30 cellular contexts compared by ENCODE assay signal in genomic region chr4:152961752-152962117, GRCh38. TPM values are rescaled to one million over a fixed set of nuclear protein-coding genes. Genes with fewer than 3 reads are reported as not detected.
A peak's percentile ranks its signal among the peaks of the same experiment; 100 is the strongest.
DNase-seq lines count a peak whose midpoint lies in the region; ATAC-seq and TF ChIP-seq lines count a peak whose summit lies in the region.
"Had no signal": no experiment of that assay in that cellular context is flagged by ENCODE, and none has a peak within 500 bp of the region (broad histone marks: within the 10 kb centered on the region; RNA-seq: fewer than 3 reads in every experiment).

No MANE protein-coding gene starts in this region.

- H3K36me3 ChIP-seq in adipocyte (ENCODE audit: control insufficient read depth, insufficient read depth, low read length, severe bottlenecking) (no peaks in the 10 kb centered on the region), lower lobe of right lung (peaks cover 16% of the 10 kb centered on the region), tibial artery (no peaks in the 10 kb centered on the region), right atrium auricular region (no peaks in the 10 kb centered on the region)
- H3K36me3 ChIP-seq: esophagus muscularis mucosa, SJCRH30, uterus had no signal

- no peak for ATAC-seq in lower lobe of right lung
- ATAC-seq: activated CD4-positive, alpha-beta T cell treated with anti-CD3 and anti-CD28 coated beads for 36 hours; naive thymus-derived CD8-positive, alpha-beta T cell; right cardiac atrium; stimulated activated memory B cell treated with anti-CD40 and anti-IgM and Interleukin-4, amounts not matched to agents 10 μg/mL and 1 μg/mL and 100 μg/mL, for 72 hours had no signal

- H3K27ac ChIP-seq in lower lobe of right lung (peak overlapping the region; percentile 46), tibial artery (peak overlapping the region; percentile 64 to 73), right atrium auricular region (no peak overlapping the region)
- H3K27ac ChIP-seq: SJCRH30, uterus had no signal

- H3K27me3 ChIP-seq in adipocyte (replicated peaks; ENCODE audit: control insufficient read depth, insufficient read depth, low read length) (no peaks in the 10 kb centered on the region), lower lobe of right lung (ENCODE audit: low read depth) (no peaks in the 10 kb centered on the region), tibial artery (no peaks in the 10 kb centered on the region), right atrium auricular region (no peaks in the 10 kb centered on the region)
- H3K27me3 ChIP-seq: esophagus muscularis mucosa, SJCRH30, uterus had no signal

- H3K9me3 ChIP-seq in adipocyte (ENCODE audit: control insufficient read depth, low read length) (no peaks in the 10 kb centered on the region), lower lobe of right lung (no peaks in the 10 kb centered on the region), tibial artery (no peaks in the 10 kb centered on the region), right atrium auricular region (no peaks in the 10 kb centered on the region)
- H3K9me3 ChIP-seq: esophagus muscularis mucosa, SJCRH30, uterus had no signal

- H3K4me1 ChIP-seq in adipocyte (ENCODE audit: control insufficient read depth, insufficient read depth, low read length) (peaks cover 21% of the 10 kb centered on the region), lower lobe of right lung (peaks cover 38% of the 10 kb centered on the region), tibial artery (peaks cover 0 to 13% (median 8%) of the 10 kb centered on the region in 4 donors), right atrium auricular region (peaks cover 0 to 20% of the 10 kb centered on the region in 2 donors)
- H3K4me1 ChIP-seq: uterus had no signal

- intact Hi-C loops in lower lobe of right lung (cut with DNase I) (no loop called here), tibial artery (cut with DNase I; ENCODE audit: low total_unique reads) (no loop called here)

- no peak overlapping the region for H3K4me3 ChIP-seq in adipocyte (ENCODE audit: low read length)
- H3K4me3 ChIP-seq in lower lobe of right lung = no peak overlapping the region
- no peak overlapping the region for H3K4me3 ChIP-seq in tibial artery
- no peak overlapping the region for H3K4me3 ChIP-seq in right atrium auricular region
- H3K4me3 ChIP-seq: esophagus muscularis mucosa, SJCRH30, uterus had no signal

- DNase-seq in adipocyte (ENCODE audit: low read depth) = peak; percentile 77
- peak; percentile 69 for DNase-seq in fibroblast of gingiva (ENCODE audit: low read depth)
- DNase-seq in lower lobe of right lung = no peak
- no peak for DNase-seq in tibial artery
- DNase-seq in right atrium auricular region (ENCODE audit: low spot score) = no peak
- DNase-seq in NCI-H774 (lab: John Stamatoyannopoulos, UW) = no peak
- DNase-seq in H4 (ENCODE audit: low spot score) = no peak
- DNase-seq in activated CD4-positive, CD25-positive, alpha-beta regulatory T cell treated with anti-CD3 and anti-CD28 coated beads, Interleukin-2, amount 50 U/mL, for 72 hours = no peak
- DNase-seq: activated CD4-positive, alpha-beta T cell treated with anti-CD3 and anti-CD28 coated beads for 36 hours; activated gamma-delta T cell treated with Interleukin-2 at 50 U/mL for 16 hours; activated T-cell treated with anti-CD3 and anti-CD28 coated beads, Interleukin-2, amount 50 U/mL, for 1 hour; amniotic stem cell; C1 segment of cervical spinal cord; DMS79 treated with DMSO at 0.1 percent for 48 hours; effector memory CD4-positive, alpha-beta T cell; KBM-7; midbrain; naive thymus-derived CD8-positive, alpha-beta T cell; NCI-H1417; NCI-H2081; NCI-H345; NCI-H748 treated with DMSO at 0.1 percent for 48 hours; occipital lobe; right cardiac atrium; SJCRH30; stimulated activated CD4-positive, alpha-beta T cell treated with anti-CD3 and anti-CD28 coated beads, Interleukin-4, amount 100 ng/mL, for 4 hours; T-helper 1 cell; uterus had no signal

- peak overlapping the region; percentile 27 for H3K9ac ChIP-seq in adipocyte (ENCODE audit: low read length)

- TF ChIP-seq CTCF in lower lobe of right lung (IDR thresholded peaks at IDR 0.05) = no peak
- no peak for TF ChIP-seq CTCF in tibial artery (IDR thresholded peaks at IDR 0.05)
- TF ChIP-seq CTCF in right atrium auricular region (IDR thresholded peaks at IDR 0.05) = no peak

RNA-seq across cellular contexts. Expression of gene FHDC1, which starts 25.6 kb away (rescaled TPM):
- total RNA-seq in lower lobe of right lung (21.9 TPM), right atrium auricular region (under 1 TPM; 0.33 to 0.90 TPM)
- 0.10 and 0.15 TPM in 2 replicates for total RNA-seq in H4 (2014; rRNA removed; shearing (Covaris generic))

Comparison
In these comparisons a context has a peak if more than half of its experiments do, and no peak if none do; other contexts are left out.
1. DNase-seq: peak in adipocyte (single experiment) and fibroblast of gingiva (single experiment); none in lower lobe of right lung (single experiment), tibial artery (0 of 2), right atrium auricular region (single experiment), NCI-H774 (single experiment), H4 (single experiment) and activated CD4-positive, CD25-positive, alpha-beta regulatory T cell treated with anti-CD3 and anti-CD28 coated beads, Interleukin-2, amount 50 U/mL, for 72 hours (single experiment).
2. H3K27ac ChIP-seq: peak in lower lobe of right lung (single experiment) and tibial artery (2 of 2); none in right atrium auricular region (0 of 2).
3. RNA of gene FHDC1, which starts 25.6 kb away (total RNA-seq): 21.9 TPM in lower lobe of right lung (single experiment); 0.33 to 0.90 TPM in right atrium auricular region and 0.10 to 0.15 TPM in H4; every median in the first group is over 10 times any median in the second.